9 cellular contexts compared by ENCODE assay signal in genomic region chr13:43785681-43786471, GRCh38. TPM values are rescaled to one million over a fixed set of nuclear protein-coding genes. Genes with fewer than 3 reads are reported as not detected.
DNase-seq lines count a peak whose midpoint lies in the region; ATAC-seq and TF ChIP-seq lines count a peak whose summit lies in the region.
"Had no signal": no experiment of that assay in that cellular context is flagged by ENCODE, and none has a peak within 500 bp of the region (broad histone marks: within the 10 kb centered on the region; RNA-seq: fewer than 3 reads in every experiment).

No MANE protein-coding gene starts in this region.

- H3K27ac Mint-ChIP-seq in activated naive CD8-positive, alpha-beta T cell treated with anti-CD3 and anti-CD28 coated beads, Interleukin-2, amount 10 ng/mL, durations not matched to agents 7 days and 5 days, result no peak overlapping the region
- H3K27ac Mint-ChIP-seq in neural progenitor cell, result no peak overlapping the region

- ATAC-seq in activated naive CD8-positive, alpha-beta T cell treated with anti-CD3 and anti-CD28 coated beads, Interleukin-2, amount 10 ng/mL, durations not matched to agents 7 days and 5 days (ENCODE audit: low read depth), result peak; percentile 59
- ATAC-seq in HG03378 (IDR thresholded peaks at IDR 0.05; ENCODE audit: unreplicated experiment) (no peak), GM21515 (IDR thresholded peaks at IDR 0.05; ENCODE audit: unreplicated experiment) (no peak)

- H3K4me3 ChIP-seq in GM12864 (ENCODE audit: low read depth, low read length) (peak overlapping the region; percentile 52), neural progenitor cell (peak overlapping the region; percentile 64)

- TF ChIP-seq CTCF in GM12864 (IDR thresholded peaks at IDR 0.05; ENCODE audit: low read depth, low read length, missing control alignments) (no peak), neural progenitor cell (IDR thresholded peaks at IDR 0.05) (no peak)

- H2AFZ ChIP-seq in neural progenitor cell (replicated peaks), result no peak overlapping the region

- no peak overlapping the region for H3K27ac ChIP-seq in neural progenitor cell
- H3K27ac ChIP-seq: neutrophil had no signal

- POLR2A ChIA-PET in activated naive CD8-positive, alpha-beta T cell treated with anti-CD3 and anti-CD28 coated beads, Interleukin-2, amount 10 ng/mL, durations not matched to agents 7 days and 5 days (lab: Charles Lee), result no interaction called here

- H3K9me3 ChIP-seq in neural progenitor cell (ENCODE audit: low read depth), result no peaks in the 10 kb centered on the region
- H3K9me3 ChIP-seq: neutrophil had no signal

- H3K4me1 ChIP-seq in neural progenitor cell, result peaks cover 20% of the 10 kb centered on the region

- peaks cover 9% of the 10 kb centered on the region for H3K4me1 Mint-ChIP-seq in activated naive CD8-positive, alpha-beta T cell treated with anti-CD3 and anti-CD28 coated beads, Interleukin-2, amount 10 ng/mL, durations not matched to agents 7 days and 5 days
- H3K4me1 Mint-ChIP-seq in neural progenitor cell, result peaks cover 28% of the 10 kb centered on the region

- peak; percentile 23 for DNase-seq in 8988T
- no peak for DNase-seq in GM12864 (ENCODE audit: low read depth)
- DNase-seq in NCI-H226, result peak; percentile 79
- DNase-seq in activated naive CD8-positive, alpha-beta T cell treated with anti-CD3 and anti-CD28 coated beads, Interleukin-2, amount 10 ng/mL, durations not matched to agents 7 days and 5 days, result peak; percentile 45
- DNase-seq in head of caudate nucleus, result peak; percentile 88 to 97 (median 94)
- DNase-seq in neural progenitor cell (ENCODE audit: low spot score), result peak; percentile 77

- H3K9me3 Mint-ChIP-seq in activated naive CD8-positive, alpha-beta T cell treated with anti-CD3 and anti-CD28 coated beads, Interleukin-2, amount 10 ng/mL, durations not matched to agents 7 days and 5 days, result no peaks in the 10 kb centered on the region
- no peaks in the 10 kb centered on the region for H3K9me3 Mint-ChIP-seq in neural progenitor cell

- no peaks in the 10 kb centered on the region for H4K20me1 ChIP-seq in neural progenitor cell (ENCODE audit: low read depth)

- H3K36me3 Mint-ChIP-seq in activated naive CD8-positive, alpha-beta T cell treated with anti-CD3 and anti-CD28 coated beads, Interleukin-2, amount 10 ng/mL, durations not matched to agents 7 days and 5 days, result no peaks in the 10 kb centered on the region
- no peaks in the 10 kb centered on the region for H3K36me3 Mint-ChIP-seq in neural progenitor cell

- intact Hi-C loops in head of caudate nucleus (cut with DNase I), result loop anchor here (5.0 to 10.0 kb wide), 3 partner anchors 91 to 701 kb away; partner anchors contain the start of genes CCDC122 and LACC1

- peaks cover 57% of the 10 kb centered on the region for H3K27me3 ChIP-seq in neural progenitor cell

- no peaks in the 10 kb centered on the region for H3K36me3 ChIP-seq in neural progenitor cell
- H3K36me3 ChIP-seq: neutrophil had no signal

- H3K9ac ChIP-seq in neural progenitor cell, result no peak overlapping the region

- H3F3A ChIP-seq in neural progenitor cell (ENCODE audit: low read depth), result peaks cover 32% of the 10 kb centered on the region

- peaks cover 59% of the 10 kb centered on the region for H3K27me3 Mint-ChIP-seq in activated naive CD8-positive, alpha-beta T cell treated with anti-CD3 and anti-CD28 coated beads, Interleukin-2, amount 10 ng/mL, durations not matched to agents 7 days and 5 days
- peaks cover 4% of the 10 kb centered on the region for H3K27me3 Mint-ChIP-seq in neural progenitor cell (ENCODE audit: insufficient read depth, low read depth)

- no peaks in the 10 kb centered on the region for H3K79me2 ChIP-seq in neural progenitor cell (ENCODE audit: low read depth)

- H3K4me2 ChIP-seq in neural progenitor cell, result peak overlapping the region; percentile 93

- H3K4me3 Mint-ChIP-seq in activated naive CD8-positive, alpha-beta T cell treated with anti-CD3 and anti-CD28 coated beads, Interleukin-2, amount 10 ng/mL, durations not matched to agents 7 days and 5 days, result peak overlapping the region; percentile 85
- H3K4me3 Mint-ChIP-seq in neural progenitor cell, result peak overlapping the region; percentile 94

RNA-seq across cellular contexts. Expression of gene ENOX1, which starts 0.9 kb away (rescaled TPM):
- not detected for total RNA-seq in activated naive CD8-positive, alpha-beta T cell treated with anti-CD3 and anti-CD28 coated beads, Interleukin-2, amount 10 ng/mL, durations not matched to agents 7 days and 5 days
- total RNA-seq in neural progenitor cell (ENCODE audit: low replicate concordance), result 0.68 and 1.1 TPM in 2 replicates
